Comparison of ENCODE assay signal across 8 cellular contexts in the genomic region with DNA sequence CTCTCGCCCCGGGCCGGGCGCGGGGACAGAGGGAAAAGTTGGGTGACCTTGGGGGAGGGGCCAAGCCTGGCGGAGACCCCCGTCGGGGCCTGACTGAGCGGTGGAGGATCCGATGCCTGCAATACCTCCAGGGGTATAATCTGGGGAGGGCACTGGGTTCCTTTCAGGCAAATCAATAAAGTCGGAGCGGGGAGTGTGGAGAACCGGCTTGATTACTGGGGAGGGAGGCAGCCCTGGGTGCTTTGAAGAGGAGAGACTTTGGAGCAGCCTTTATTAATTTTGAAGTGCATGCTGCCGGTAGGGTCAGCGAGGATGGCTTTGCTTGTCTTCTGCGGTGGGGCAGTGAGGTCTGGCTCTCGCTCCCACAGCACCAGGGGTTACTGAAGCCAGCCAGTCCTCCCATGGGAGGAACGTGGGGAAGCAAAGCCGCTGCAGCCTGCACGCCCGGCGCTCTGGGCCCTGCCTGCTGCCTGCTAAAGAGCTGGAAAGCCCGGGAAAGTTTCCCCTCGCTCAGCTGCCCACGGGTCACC. TPM values are rescaled to one million over a fixed set of nuclear protein-coding genes. Genes with fewer than 3 reads are reported as not detected.
DNase-seq lines count a peak whose midpoint lies in the region; ATAC-seq and TF ChIP-seq lines count a peak whose summit lies in the region.

No MANE protein-coding gene starts in this region.

- intact Hi-C loops in dorsolateral prefrontal cortex (cut with DNase I) = loop anchor here in 1 of 2 donors (5.0 kb wide), 1 partner anchor 54 kb away; no protein-coding TSS in a partner anchor
- intact Hi-C loops in mucosa of descending colon (cut with DNase I, micrococcal nuclease) = no loop called here

- POLR2A ChIA-PET in AG04450 (lab: Yijun Ruan, JAX) = no interaction called here

- no peak for TF ChIP-seq CTCF in AG04450 (IDR thresholded peaks at IDR 0.05; ENCODE audit: low read depth, low read length)
- TF ChIP-seq CTCF in dorsolateral prefrontal cortex (IDR thresholded peaks at IDR 0.05 in 54 of 56, conservative IDR thresholded peaks at IDR 0.05 in 2 of 56; ENCODE audit: low read depth in 1 of 56, partially characterized antibody in 56 of 56) = no peak
- no peak for TF ChIP-seq CTCF in mucosa of descending colon (IDR thresholded peaks at IDR 0.05)

- CTCF ChIA-PET in AG04450 (lab: Charles Lee) = no interaction called here

- H3K27ac ChIP-seq in AG04450 (ENCODE audit: low read depth, low read length) = no peak overlapping the region
- peak overlapping the region in 27 of 59 donors; percentile 0 to 70 (median 43) for H3K27ac ChIP-seq in dorsolateral prefrontal cortex

- ATAC-seq in mucosa of descending colon = peak; percentile 34
- no peak for ATAC-seq in HG03521 (IDR thresholded peaks at IDR 0.05; ENCODE audit: unreplicated experiment)

- H3K9me3 ChIP-seq in AG04450 (ENCODE audit: control insufficient read depth, insufficient read depth, low read length) (no peaks in the 10 kb centered on the region), mucosa of descending colon (no peaks in the 10 kb centered on the region)

- DNase-seq in AG04450 (ENCODE audit: low read depth, low spot score) (no peak), HuH-7.5 (ENCODE audit: low spot score) (peak; percentile 74), dorsolateral prefrontal cortex (peak in 3 of 10 donors; percentile 16 to 46 (median 30)), mucosa of descending colon (no peak), HT-29 (ENCODE audit: low spot score) (no peak), NOMO-1 treated with dmso at 0.1 percent for 144 hours (lab: John Stamatoyannopoulos, UW; ENCODE audit: unreplicated experiment) (no peak), NCI-H2029 (lab: John Stamatoyannopoulos, UW) (no peak)

- H3K27me3 ChIP-seq in AG04450 (ENCODE audit: control insufficient read depth, insufficient read depth, low read length) (peaks cover 42% of the 10 kb centered on the region), dorsolateral prefrontal cortex (no peaks in the 10 kb centered on the region)

- H3K4me3 ChIP-seq in AG04450 (ENCODE audit: low read depth, low read length) = 0 out of 2 replicates have a peak overlapping the region, but pooled peaks have one; percentile 17
- H3K4me3 ChIP-seq in dorsolateral prefrontal cortex = peak overlapping the region; percentile 24 to 79 (median 62)
- no peak overlapping the region for H3K4me3 ChIP-seq in mucosa of descending colon

- H3K36me3 ChIP-seq in mucosa of descending colon (ENCODE audit: low read depth) = no peaks in the 10 kb centered on the region

- H3K4me1 ChIP-seq in mucosa of descending colon (ENCODE audit: low read depth) = peaks cover 3% of the 10 kb centered on the region

RNA-seq across cellular contexts. Expression of gene LGI2, which starts 0.4 kb away (rescaled TPM):
- polyA plus RNA-seq in AG04450 (2011; rRNA removed) = not detected in 2 replicates
- not detected in 2 replicates for polyA minus RNA-seq in AG04450 (2011; rRNA and poly(A)+ RNA removed)
- total RNA-seq in dorsolateral prefrontal cortex (10 to 100 TPM in 10 of 120 experiments, 1 to 10 TPM in 110; 1.4 to 14.5 (median 6.4) TPM), mucosa of descending colon (1 to 10 TPM in 1 of 3 donors, under 1 TPM in 2; 0.43 to 2.5 (median 0.53) TPM)
- total RNA-seq in HT-29 (2014; rRNA removed; shearing (Covaris generic)) = not detected in 2 replicates
